In the genomic region with DNA sequence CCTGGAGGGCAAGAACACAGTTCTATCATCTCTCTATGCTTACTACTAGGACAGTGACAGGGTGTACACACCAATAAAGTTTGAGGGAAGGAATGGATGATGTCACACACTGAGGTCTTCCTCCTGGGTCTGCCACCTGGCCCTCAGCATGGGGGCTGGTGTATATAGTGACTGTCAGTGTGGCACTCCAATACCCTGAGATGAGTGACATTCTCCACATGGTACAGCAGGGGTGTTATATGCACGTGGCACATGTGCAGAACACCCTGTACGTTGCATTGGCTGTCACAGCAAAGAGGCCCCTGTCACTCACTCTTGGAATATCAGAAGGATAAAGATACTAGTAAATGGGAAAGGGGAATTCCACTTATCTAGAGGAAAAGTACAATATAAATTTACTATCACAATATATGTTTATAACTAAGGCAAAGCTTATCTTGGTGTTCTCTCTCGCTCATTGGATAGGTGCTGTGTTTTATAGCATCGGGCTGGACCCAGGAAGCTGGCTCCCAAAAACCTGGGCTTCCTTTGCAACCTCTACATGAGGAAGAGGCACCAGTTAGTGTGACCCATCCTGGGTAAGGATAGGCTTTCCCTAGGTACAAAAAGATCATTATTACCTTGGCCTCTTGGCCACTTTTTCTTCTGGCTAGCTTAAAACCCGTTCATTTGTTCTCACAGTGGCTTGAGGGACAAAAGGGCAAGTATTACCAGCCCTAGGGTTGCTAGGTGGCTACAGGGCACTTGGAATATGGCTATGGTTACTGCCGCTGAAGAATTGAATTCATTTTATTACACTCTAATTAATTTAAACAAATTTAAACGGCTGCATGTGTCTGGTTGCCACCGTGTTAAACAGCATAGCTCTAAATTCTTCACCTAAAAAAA, we compare ENCODE assay signal across 11 cellular contexts. TPM values are rescaled to one million over a fixed set of nuclear protein-coding genes. Genes with fewer than 3 reads are reported as not detected.
"Had no signal": no experiment of that assay in that cellular context is flagged by ENCODE, and none has a peak within 500 bp of the region (broad histone marks: within the 10 kb centered on the region; RNA-seq: fewer than 3 reads in every experiment).

No MANE protein-coding gene starts in this region.

- H3K36me3 ChIP-seq: ovary, thyroid gland had no signal

- H3K4me3 ChIP-seq: ovary, thyroid gland had no signal

- H3K9me3 Mint-ChIP-seq: activated CD4-positive, alpha-beta memory T cell treated with anti-CD3 and anti-CD28 coated beads for 36 hours; activated T-helper 1 cell treated with anti-CD3 and anti-CD28 coated beads, Interleukin-12 subunit alpha, Interleukin-12 subunit beta, Interleukin-2, Interleukin-4 antibody, amounts not matched to agents 30 ng/mL and 10 ng/mL and 1 ng/mL, durations not matched to agents 14 hours and 24 hours and 36 hours; natural killer cell had no signal

- H3K9me3 ChIP-seq: ovary, thyroid gland had no signal

- H3K27ac ChIP-seq: foreskin keratinocyte, ovary, thyroid gland had no signal

- H3K4me3 Mint-ChIP-seq: activated CD4-positive, alpha-beta memory T cell treated with anti-CD3 and anti-CD28 coated beads for 36 hours; activated T-helper 1 cell treated with anti-CD3 and anti-CD28 coated beads, Interleukin-12 subunit alpha, Interleukin-12 subunit beta, Interleukin-2, Interleukin-4 antibody, amounts not matched to agents 30 ng/mL and 10 ng/mL and 1 ng/mL, durations not matched to agents 14 hours and 24 hours and 36 hours; immature natural killer cell; natural killer cell had no signal

- ATAC-seq: activated CD4-positive, CD25-positive, alpha-beta regulatory T cell treated with anti-CD3 and anti-CD28 coated beads, Interleukin-2, amount 50 U/mL, for 24 hours; foreskin keratinocyte; natural killer cell had no signal

- H3K27me3 ChIP-seq: ovary, thyroid gland had no signal

- H3K27ac Mint-ChIP-seq: activated CD4-positive, alpha-beta memory T cell treated with anti-CD3 and anti-CD28 coated beads for 36 hours; activated T-helper 1 cell treated with anti-CD3 and anti-CD28 coated beads, Interleukin-12 subunit alpha, Interleukin-12 subunit beta, Interleukin-2, Interleukin-4 antibody, amounts not matched to agents 30 ng/mL and 10 ng/mL and 1 ng/mL, durations not matched to agents 14 hours and 24 hours and 36 hours; immature natural killer cell; natural killer cell had no signal

- DNase-seq: activated CD4-positive, alpha-beta memory T cell treated with anti-CD3 and anti-CD28 coated beads for 36 hours; activated naive CD4-positive, alpha-beta T cell; foreskin keratinocyte; immature natural killer cell; natural killer cell; ovary; stimulated activated CD4-positive, alpha-beta T cell treated with anti-CD3 and anti-CD28 coated beads, Interleukin-15, amount 100 ng/mL, for 24 hours; stimulated activated CD4-positive, alpha-beta T cell treated with anti-CD3 and anti-CD28 coated beads, Interleukin-4, amount 100 ng/mL, for 24 hours; thyroid gland had no signal

- H3K4me1 ChIP-seq: foreskin keratinocyte had no signal

RNA-seq across cellular contexts. Expression of a gene that starts 54.8 kb away (rescaled TPM):
- polyA plus RNA-seq: immature natural killer cell had no signal
